2 cellular contexts compared by ENCODE assay signal in genomic region chr3:58526124-58526957, GRCh38.
TF ChIP-seq lines count a peak whose summit lies in the region.

No MANE protein-coding gene starts in this region.

TF ChIP-seq in K562, 482 proteins besides CTCF, POLR2A, EP300 and RAD21:
- TF ChIP-seq PRMT5 (CRISPR knock-in tag; IDR thresholded peaks at IDR 0.05) (no peak), NEUROD1 (IDR thresholded peaks at IDR 0.05; ENCODE audit: borderline replicate concordance, low read depth, low read length, partially characterized antibody) (peak; percentile 36)

TF ChIP-seq in HEK293T, 16 proteins besides CTCF, POLR2A, EP300 and RAD21:
- no peak for TF ChIP-seq BHLHE40 (IDR thresholded peaks at IDR 0.05; ENCODE audit: borderline replicate concordance)
- no peak for TF ChIP-seq CTBP1 (IDR thresholded peaks at IDR 0.05; ENCODE audit: borderline replicate concordance)
- no peak for TF ChIP-seq LEF1 (IDR thresholded peaks at IDR 0.05; ENCODE audit: borderline replicate concordance)
- TF ChIP-seq SP1 (IDR thresholded peaks at IDR 0.05), result no peak
- TF ChIP-seq NFRKB (IDR thresholded peaks at IDR 0.05), result no peak
